Comparison of ENCODE assay signal across 1 cellular context in the genomic region with DNA sequence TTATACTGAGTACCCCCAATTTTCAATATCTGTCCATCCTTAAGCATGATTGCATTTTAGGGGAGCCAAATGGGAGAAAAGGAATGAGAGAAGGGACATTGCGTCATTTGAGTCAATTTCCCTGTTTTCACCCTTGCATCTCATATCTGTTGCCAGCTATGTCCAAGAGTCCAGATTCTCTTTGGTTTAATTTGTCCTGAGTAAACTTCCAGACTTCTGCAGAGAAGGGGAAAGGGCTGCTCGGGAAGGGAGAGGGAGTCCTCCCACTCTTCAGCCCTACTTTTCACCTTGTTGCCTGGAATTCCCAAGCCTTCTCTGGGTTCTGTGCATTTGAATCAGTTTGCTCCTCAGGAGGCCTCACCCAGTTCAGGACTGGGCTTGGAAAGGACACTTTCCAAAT.
TF ChIP-seq lines count a peak whose summit lies in the region.

No MANE protein-coding gene starts in this region.

TF ChIP-seq in HepG2, 621 proteins besides CTCF, POLR2A, EP300 and RAD21 (continued from another document and continues in another):
- TF ChIP-seq, protein P1, sequence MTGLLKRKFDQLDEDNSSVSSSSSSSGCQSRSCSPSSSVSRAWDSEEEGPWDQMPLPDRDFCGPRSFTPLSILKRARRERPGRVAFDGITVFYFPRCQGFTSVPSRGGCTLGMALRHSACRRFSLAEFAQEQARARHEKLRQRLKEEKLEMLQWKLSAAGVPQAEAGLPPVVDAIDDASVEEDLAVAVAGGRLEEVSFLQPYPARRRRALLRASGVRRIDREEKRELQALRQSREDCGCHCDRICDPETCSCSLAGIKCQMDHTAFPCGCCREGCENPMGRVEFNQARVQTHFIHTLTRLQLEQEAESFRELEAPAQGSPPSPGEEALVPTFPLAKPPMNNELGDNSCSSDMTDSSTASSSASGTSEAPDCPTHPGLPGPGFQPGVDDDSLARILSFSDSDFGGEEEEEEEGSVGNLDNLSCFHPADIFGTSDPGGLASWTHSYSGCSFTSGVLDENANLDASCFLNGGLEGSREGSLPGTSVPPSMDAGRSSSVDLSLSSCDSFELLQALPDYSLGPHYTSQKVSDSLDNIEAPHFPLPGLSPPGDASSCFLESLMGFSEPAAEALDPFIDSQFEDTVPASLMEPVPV (CRISPR knock-in tag; IDR thresholded peaks at IDR 0.05): no peak
- TF ChIP-seq ZNF746 (CRISPR knock-in tag; IDR thresholded peaks at IDR 0.05) (no peak), ATF2 (CRISPR knock-in tag; IDR thresholded peaks at IDR 0.05) (no peak), ZNF788 (CRISPR knock-in tag; IDR thresholded peaks at IDR 0.05; ENCODE audit: borderline replicate concordance) (no peak), CREB1 (IDR thresholded peaks at IDR 0.05) (no peak), CREB1 (CRISPR knock-in tag; IDR thresholded peaks at IDR 0.05) (no peak), ZNF282 (IDR thresholded peaks at IDR 0.05; ENCODE audit: partially characterized antibody) (no peak), ZNF720 (CRISPR knock-in tag; IDR thresholded peaks at IDR 0.05) (no peak), SMAD1 (CRISPR knock-in tag; IDR thresholded peaks at IDR 0.05; ENCODE audit: borderline replicate concordance, low read depth) (no peak), FOXJ3 (CRISPR knock-in tag; IDR thresholded peaks at IDR 0.05; ENCODE audit: borderline replicate concordance) (peak; percentile 61; the same call in 1 of the 2 replicates), KLF15 (CRISPR knock-in tag; IDR thresholded peaks at IDR 0.05; ENCODE audit: borderline replicate concordance) (no peak), ZSCAN12 (CRISPR knock-in tag; IDR thresholded peaks at IDR 0.05) (no peak), ZNF160 (CRISPR knock-in tag; IDR thresholded peaks at IDR 0.05) (no peak), SATB2 (CRISPR knock-in tag; IDR thresholded peaks at IDR 0.05) (no peak), SRSF9 (IDR thresholded peaks at IDR 0.05; ENCODE audit: borderline replicate concordance, insufficient read depth, low read depth, low read length, poor library complexity, severe bottlenecking) (no peak), ZNF335 (CRISPR knock-in tag; IDR thresholded peaks at IDR 0.05) (no peak), ZBTB2 (CRISPR knock-in tag; IDR thresholded peaks at IDR 0.05; ENCODE audit: low read depth) (no peak), KMT2A (CRISPR knock-in tag; IDR thresholded peaks at IDR 0.05) (no peak), SNAPC5 (CRISPR knock-in tag; IDR thresholded peaks at IDR 0.05; ENCODE audit: borderline replicate concordance) (no peak), CEBPB (IDR thresholded peaks at IDR 0.05; ENCODE audit: borderline replicate concordance, low read depth, low read length) (peak; percentile 96), AHDC1 (CRISPR knock-in tag; IDR thresholded peaks at IDR 0.05; ENCODE audit: borderline replicate concordance) (0 out of 2 replicates have a peak, but pooled peaks have one; percentile 15), NFYC (CRISPR knock-in tag; IDR thresholded peaks at IDR 0.05) (no peak), ZNF569 (CRISPR knock-in tag; IDR thresholded peaks at IDR 0.05; ENCODE audit: borderline replicate concordance) (no peak), BRD4 (CRISPR knock-in tag; IDR thresholded peaks at IDR 0.05) (no peak), ZFY (CRISPR knock-in tag; IDR thresholded peaks at IDR 0.05) (no peak), PPARG (CRISPR knock-in tag; conservative IDR thresholded peaks at IDR 0.05) (peak; percentile 38; the same call in 1 of the 2 replicates), ZNF710 (CRISPR knock-in tag; IDR thresholded peaks at IDR 0.05; ENCODE audit: borderline replicate concordance) (no peak; the same call in 1 of the 2 replicates), ELF3 (CRISPR knock-in tag; IDR thresholded peaks at IDR 0.05) (peak; percentile 54; the same call in 1 of the 2 replicates), MEIS1 (CRISPR knock-in tag; IDR thresholded peaks at IDR 0.05; ENCODE audit: borderline replicate concordance) (no peak), UBTF (CRISPR knock-in tag; IDR thresholded peaks at IDR 0.05) (peak; percentile 24; the same call in 1 of the 2 replicates), SOX6 (IDR thresholded peaks at IDR 0.05) (no peak), SOX6 (CRISPR knock-in tag; IDR thresholded peaks at IDR 0.05) (peak; percentile 54; the same call in 1 of the 2 replicates), TGIF2 (CRISPR knock-in tag; IDR thresholded peaks at IDR 0.05) (no peak), ZNF432 (CRISPR knock-in tag; IDR thresholded peaks at IDR 0.05; ENCODE audit: borderline replicate concordance) (no peak), ZNF629 (CRISPR knock-in tag; conservative IDR thresholded peaks at IDR 0.05) (no peak), PAX8 (CRISPR knock-in tag; IDR thresholded peaks at IDR 0.05; ENCODE audit: borderline replicate concordance) (no peak), ZNF780A (CRISPR knock-in tag; IDR thresholded peaks at IDR 0.05) (no peak), MED1 (CRISPR knock-in tag; IDR thresholded peaks at IDR 0.05) (peak; percentile 64)
- TF ChIP-seq, protein P2, sequence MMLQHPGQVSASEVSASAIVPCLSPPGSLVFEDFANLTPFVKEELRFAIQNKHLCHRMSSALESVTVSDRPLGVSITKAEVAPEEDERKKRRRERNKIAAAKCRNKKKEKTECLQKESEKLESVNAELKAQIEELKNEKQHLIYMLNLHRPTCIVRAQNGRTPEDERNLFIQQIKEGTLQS (CRISPR knock-in tag; IDR thresholded peaks at IDR 0.05): no peak; the same call in 1 of the 2 replicates
- TF ChIP-seq, protein P3, sequence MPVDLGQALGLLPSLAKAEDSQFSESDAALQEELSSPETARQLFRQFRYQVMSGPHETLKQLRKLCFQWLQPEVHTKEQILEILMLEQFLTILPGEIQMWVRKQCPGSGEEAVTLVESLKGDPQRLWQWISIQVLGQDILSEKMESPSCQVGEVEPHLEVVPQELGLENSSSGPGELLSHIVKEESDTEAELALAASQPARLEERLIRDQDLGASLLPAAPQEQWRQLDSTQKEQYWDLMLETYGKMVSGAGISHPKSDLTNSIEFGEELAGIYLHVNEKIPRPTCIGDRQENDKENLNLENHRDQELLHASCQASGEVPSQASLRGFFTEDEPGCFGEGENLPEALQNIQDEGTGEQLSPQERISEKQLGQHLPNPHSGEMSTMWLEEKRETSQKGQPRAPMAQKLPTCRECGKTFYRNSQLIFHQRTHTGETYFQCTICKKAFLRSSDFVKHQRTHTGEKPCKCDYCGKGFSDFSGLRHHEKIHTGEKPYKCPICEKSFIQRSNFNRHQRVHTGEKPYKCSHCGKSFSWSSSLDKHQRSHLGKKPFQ (CRISPR knock-in tag; IDR thresholded peaks at IDR 0.05; ENCODE audit: insufficient replicate concordance): no peak
- TF ChIP-seq, protein P4, sequence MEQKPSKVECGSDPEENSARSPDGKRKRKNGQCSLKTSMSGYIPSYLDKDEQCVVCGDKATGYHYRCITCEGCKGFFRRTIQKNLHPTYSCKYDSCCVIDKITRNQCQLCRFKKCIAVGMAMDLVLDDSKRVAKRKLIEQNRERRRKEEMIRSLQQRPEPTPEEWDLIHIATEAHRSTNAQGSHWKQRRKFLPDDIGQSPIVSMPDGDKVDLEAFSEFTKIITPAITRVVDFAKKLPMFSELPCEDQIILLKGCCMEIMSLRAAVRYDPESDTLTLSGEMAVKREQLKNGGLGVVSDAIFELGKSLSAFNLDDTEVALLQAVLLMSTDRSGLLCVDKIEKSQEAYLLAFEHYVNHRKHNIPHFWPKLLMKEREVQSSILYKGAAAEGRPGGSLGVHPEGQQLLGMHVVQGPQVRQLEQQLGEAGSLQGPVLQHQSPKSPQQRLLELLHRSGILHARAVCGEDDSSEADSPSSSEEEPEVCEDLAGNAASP (CRISPR knock-in tag; IDR thresholded peaks at IDR 0.05; ENCODE audit: borderline replicate concordance): no peak
